Comparison of ENCODE assay signal across 12 cellular contexts in the genomic region with DNA sequence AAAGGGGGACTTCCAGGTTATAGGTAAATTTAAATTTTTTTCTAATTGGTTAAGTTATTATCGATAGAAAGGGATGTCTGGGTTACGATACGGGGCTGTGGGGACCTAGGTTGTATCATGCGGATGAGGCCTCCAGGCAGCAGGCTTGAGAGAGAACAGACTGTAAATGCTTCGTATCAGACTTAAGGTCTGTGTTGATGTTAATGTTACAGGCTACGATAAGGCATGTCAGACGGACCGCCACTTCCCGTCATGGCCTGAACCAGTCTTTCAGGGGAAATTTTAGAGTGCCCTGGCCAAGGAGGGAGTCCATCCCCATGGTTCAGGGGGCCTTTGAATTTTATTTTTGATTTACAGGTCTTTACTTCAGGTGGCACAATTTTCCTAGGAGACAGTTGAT. TPM values are rescaled to one million over a fixed set of nuclear protein-coding genes. Genes with fewer than 3 reads are reported as not detected.
DNase-seq lines count a peak whose midpoint lies in the region; ATAC-seq and TF ChIP-seq lines count a peak whose summit lies in the region.
"Had no signal": no experiment of that assay in that cellular context is flagged by ENCODE, and none has a peak within 500 bp of the region (broad histone marks: within the 10 kb centered on the region; RNA-seq: fewer than 3 reads in every experiment).

No MANE protein-coding gene starts in this region.

- H3K79me2 ChIP-seq in mesendoderm (ENCODE audit: control insufficient read depth, insufficient read depth, low read length): no peaks in the 10 kb centered on the region

- no peak overlapping the region for H3K4ac ChIP-seq in mesendoderm (ENCODE audit: low read depth, low read length)

- peak overlapping the region; percentile 79 for H3K4me3 Mint-ChIP-seq in activated naive CD4-positive, alpha-beta T cell treated with anti-CD3 and anti-CD28 coated beads, Interleukin-2, amount 50 U/mL, for 24 hours
- peak overlapping the region; percentile 59 for H3K4me3 Mint-ChIP-seq in activated naive CD8-positive, alpha-beta T cell treated with anti-CD3 and anti-CD28 coated beads, Interleukin-2, amount 10 ng/mL, durations not matched to agents 7 days and 5 days

- H3K27ac ChIP-seq in mesendoderm (ENCODE audit: low read depth, low read length): no peak overlapping the region
- H3K27ac ChIP-seq in tibial artery: peak overlapping the region; percentile 72 to 81

- no CpG with 5 or more reads among the region's 9 CpGs for WGBS in mesendoderm (ENCODE audit: extremely low coverage, insufficient coverage, low lambda C conversion rate)

- H2BK15ac ChIP-seq in mesendoderm (replicated peaks; ENCODE audit: low read depth): no peak overlapping the region

- intact Hi-C loops in tibial artery (cut with DNase I; ENCODE audit: low total_unique reads): no loop called here

- H3K36me3 ChIP-seq in mesendoderm (ENCODE audit: control insufficient read depth, insufficient read depth, low read length) (no peaks in the 10 kb centered on the region), tibial artery (no peaks in the 10 kb centered on the region), H7 (replicated peaks; ENCODE audit: control insufficient read depth, insufficient read depth, low read length) (no peaks in the 10 kb centered on the region)

- peak overlapping the region; percentile 65 for H3K27ac Mint-ChIP-seq in activated naive CD4-positive, alpha-beta T cell treated with anti-CD3 and anti-CD28 coated beads, Interleukin-2, amount 50 U/mL, for 24 hours
- H3K27ac Mint-ChIP-seq in activated naive CD8-positive, alpha-beta T cell treated with anti-CD3 and anti-CD28 coated beads, Interleukin-2, amount 10 ng/mL, durations not matched to agents 7 days and 5 days: peak overlapping the region; percentile 82

- no peaks in the 10 kb centered on the region for H3K9me3 ChIP-seq in tibial artery
- H3K9me3 ChIP-seq: mucosa of descending colon, SK-N-SH had no signal

- no peak overlapping the region for H2BK120ac ChIP-seq in mesendoderm (ENCODE audit: low read depth, low read length)

- no peak overlapping the region for H3K56ac ChIP-seq in mesendoderm (ENCODE audit: low read length)

- H3K18ac ChIP-seq in mesendoderm (ENCODE audit: low read length): no peak overlapping the region

- no peak overlapping the region for H4K8ac ChIP-seq in mesendoderm (ENCODE audit: low read depth, low read length)

- no peak for DNase-seq in activated naive CD4-positive, alpha-beta T cell treated with Interleukin-2 at 50 U/mL for 16 hours
- DNase-seq in activated naive CD8-positive, alpha-beta T cell treated with anti-CD3 and anti-CD28 coated beads, Interleukin-2, amount 10 ng/mL, durations not matched to agents 7 days and 5 days: no peak
- DNase-seq in mesendoderm (peak; percentile 15), tibial artery (no peak), globus pallidus (ENCODE audit: low spot score) (no peak), H7 (no peak)
- DNase-seq: activated gamma-delta T cell treated with Interleukin-2 at 50 U/mL for 16 hours, NCI-H2029, SK-N-SH had no signal

- H3K23ac ChIP-seq in mesendoderm (ENCODE audit: low read length): no peak overlapping the region

- H3K9ac ChIP-seq in mesendoderm (ENCODE audit: low read length): no peak overlapping the region
- H3K9ac ChIP-seq: SK-N-SH had no signal

- TF ChIP-seq CTCF in tibial artery (IDR thresholded peaks at IDR 0.05): no peak

- no peak overlapping the region for H3K4me2 ChIP-seq in mesendoderm (ENCODE audit: low read length)
- H3K4me2 ChIP-seq: SK-N-SH had no signal

- no peak overlapping the region for H2BK5ac ChIP-seq in mesendoderm (ENCODE audit: low read length)

- no peak for ATAC-seq in activated naive CD8-positive, alpha-beta T cell treated with anti-CD3 and anti-CD28 coated beads, Interleukin-2, amount 10 ng/mL, durations not matched to agents 7 days and 5 days (ENCODE audit: low read depth)
- ATAC-seq in GM18520 (IDR thresholded peaks at IDR 0.05; ENCODE audit: unreplicated experiment): no peak

- POLR2A ChIA-PET in activated naive CD8-positive, alpha-beta T cell treated with anti-CD3 and anti-CD28 coated beads, Interleukin-2, amount 10 ng/mL, durations not matched to agents 7 days and 5 days (lab: Charles Lee): interaction anchor here (4.3 to 8.0 kb wide), 3 partner anchors 16 to 46 kb away, joined by 24 to 111 read pairs (median 41); partner anchors contain the start of gene ABCG1

- H3K4me3 ChIP-seq in mesendoderm (ENCODE audit: low read length): no peak overlapping the region
- peak overlapping the region in 1 of 2 donors; percentile 67 for H3K4me3 ChIP-seq in tibial artery
- no peak overlapping the region for H3K4me3 ChIP-seq in H7 (ENCODE audit: insufficient read depth, low read depth, low read length)
- H3K4me3 ChIP-seq: mucosa of descending colon had no signal

- H3K79me1 ChIP-seq in mesendoderm (ENCODE audit: low read length): no peaks in the 10 kb centered on the region

- H3K4me1 Mint-ChIP-seq in activated naive CD4-positive, alpha-beta T cell treated with anti-CD3 and anti-CD28 coated beads, Interleukin-2, amount 50 U/mL, for 24 hours: peaks cover 82% of the 10 kb centered on the region
- H3K4me1 Mint-ChIP-seq in activated naive CD8-positive, alpha-beta T cell treated with anti-CD3 and anti-CD28 coated beads, Interleukin-2, amount 10 ng/mL, durations not matched to agents 7 days and 5 days: peaks cover 70% of the 10 kb centered on the region

- no peak overlapping the region for H2AK5ac ChIP-seq in mesendoderm (ENCODE audit: low read length)

- H4K5ac ChIP-seq in mesendoderm (ENCODE audit: low read length): no peak overlapping the region

- H3K36me3 Mint-ChIP-seq in activated naive CD4-positive, alpha-beta T cell treated with anti-CD3 and anti-CD28 coated beads, Interleukin-2, amount 50 U/mL, for 24 hours: no peaks in the 10 kb centered on the region
- H3K36me3 Mint-ChIP-seq in activated naive CD8-positive, alpha-beta T cell treated with anti-CD3 and anti-CD28 coated beads, Interleukin-2, amount 10 ng/mL, durations not matched to agents 7 days and 5 days: no peaks in the 10 kb centered on the region

- H3K27me3 ChIP-seq in mesendoderm (ENCODE audit: insufficient read depth, low read length, poor library complexity) (no peaks in the 10 kb centered on the region), tibial artery (peaks cover 0 to 2% of the 10 kb centered on the region in 2 donors), H7 (ENCODE audit: control insufficient read depth, insufficient read depth, low read length) (peaks cover 30% of the 10 kb centered on the region)

- H3K9me3 Mint-ChIP-seq in activated naive CD4-positive, alpha-beta T cell treated with anti-CD3 and anti-CD28 coated beads, Interleukin-2, amount 50 U/mL, for 24 hours: no peaks in the 10 kb centered on the region
- H3K9me3 Mint-ChIP-seq in activated naive CD8-positive, alpha-beta T cell treated with anti-CD3 and anti-CD28 coated beads, Interleukin-2, amount 10 ng/mL, durations not matched to agents 7 days and 5 days: no peaks in the 10 kb centered on the region

- H3K4me1 ChIP-seq in mesendoderm (ENCODE audit: control insufficient read depth, low read depth, low read length) (peaks cover 2% of the 10 kb centered on the region), tibial artery (peaks cover 0 to 50% (median 30%) of the 10 kb centered on the region in 4 donors)

- no peaks in the 10 kb centered on the region for H3K27me3 Mint-ChIP-seq in activated naive CD4-positive, alpha-beta T cell treated with anti-CD3 and anti-CD28 coated beads, Interleukin-2, amount 50 U/mL, for 24 hours
- no peaks in the 10 kb centered on the region for H3K27me3 Mint-ChIP-seq in activated naive CD8-positive, alpha-beta T cell treated with anti-CD3 and anti-CD28 coated beads, Interleukin-2, amount 10 ng/mL, durations not matched to agents 7 days and 5 days

RNA-seq across cellular contexts. Expression of gene ABCG1, which starts 16.7 kb away (rescaled TPM):
- total RNA-seq in activated naive CD8-positive, alpha-beta T cell treated with anti-CD3 and anti-CD28 coated beads, Interleukin-2, amount 10 ng/mL, durations not matched to agents 7 days and 5 days: 10 to 100 TPM; 12.2 to 13.2 TPM
- polyA plus RNA-seq in mesendoderm (2013, experiment 1 of 2): 0.21 TPM
- 0.27 TPM for polyA plus RNA-seq in mesendoderm (2013, experiment 2 of 2)
- 0.07 and 0.92 TPM in 2 replicates for total RNA-seq in H7 (2014; rRNA removed; shearing (Covaris generic))
